ENCODE assay signal across 15 cellular contexts in genomic region chr12:107144990-107145389, GRCh38. TPM values are rescaled to one million over a fixed set of nuclear protein-coding genes. Genes with fewer than 3 reads are reported as not detected.
DNase-seq lines count a peak whose midpoint lies in the region; TF ChIP-seq lines count a peak whose summit lies in the region.
"Had no signal": no experiment of that assay in that cellular context is flagged by ENCODE, and none has a peak within 500 bp of the region (broad histone marks: within the 10 kb centered on the region; RNA-seq: fewer than 3 reads in every experiment).

No MANE protein-coding gene starts in this region.

- DNase-seq in A673 (ENCODE audit: low spot score) (peak; percentile 9), HT1080 (ENCODE audit: low read depth) (peak; percentile 61), RWPE1 (ENCODE audit: low spot score) (peak; percentile 23), fibroblast of the aortic adventitia (ENCODE audit: low read depth) (peak; percentile 23), WERI-Rb-1 (no peak), NCI-H1694 treated with DMSO at 0.1 percent for 48 hours (lab: John Stamatoyannopoulos, UW) (no peak), NCI-H128 (lab: John Stamatoyannopoulos, UW; ENCODE audit: unreplicated experiment) (no peak), NCI-H446 (lab: John Stamatoyannopoulos, UW) (no peak)
- DNase-seq: DMS 273 treated with DMSO at 0.1 percent for 48 hours, KBM-7, NCI-H1436, NCI-H2029 treated with DMSO at 0.1 percent for 48 hours, NCI-H69, SHP77 treated with DMSO at 0.1 percent for 48 hours had no signal

- intact Hi-C loops in A673 (cut with micrococcal nuclease; ENCODE audit: unreplicated experiment) = no loop called here

- CTCF ChIA-PET in A673 (lab: Charles Lee) (no interaction called here), RWPE1 (lab: Yijun Ruan, JAX) (interaction anchor here (1.2 kb wide), 1 partner anchor 13 kb away, joined by 5 read pairs; no protein-coding TSS in a partner anchor)

- no peak overlapping the region for H3K4me3 ChIP-seq in A673 (ENCODE audit: low read depth, low read length, poor library complexity, severe bottlenecking)
- no peak overlapping the region for H3K4me3 ChIP-seq in fibroblast of the aortic adventitia (ENCODE audit: low read depth, low read length)
- no peak overlapping the region for H3K4me3 ChIP-seq in WERI-Rb-1 (ENCODE audit: low read depth, low read length)

- H3K9me3 ChIP-seq in A673 (ENCODE audit: low read depth, low read length, poor library complexity, severe bottlenecking) = no peaks in the 10 kb centered on the region
- H3K9me3 ChIP-seq in WERI-Rb-1 (ENCODE audit: severe bottlenecking) = no peaks in the 10 kb centered on the region

- H3K27me3 ChIP-seq in A673 (replicated peaks; ENCODE audit: insufficient read depth, low read depth, low read length, poor library complexity) (no peaks in the 10 kb centered on the region), WERI-Rb-1 (ENCODE audit: insufficient read depth, low read depth, severe bottlenecking) (no peaks in the 10 kb centered on the region)

- H3K27ac ChIP-seq in A673 (ENCODE audit: low read depth, low read length, poor library complexity, severe bottlenecking) = no peak overlapping the region
- H3K27ac ChIP-seq in RWPE1 = no peak overlapping the region
- no peak overlapping the region for H3K27ac ChIP-seq in WERI-Rb-1
- H3K27ac ChIP-seq: C4-2B had no signal

- TF ChIP-seq CTCF in A673 (conservative IDR thresholded peaks at IDR 0.05; ENCODE audit: low read depth, low read length) (no peak), RWPE1 (conservative IDR thresholded peaks at IDR 0.05; ENCODE audit: low read depth) (no peak), fibroblast of the aortic adventitia (IDR thresholded peaks at IDR 0.05; ENCODE audit: insufficient read depth, low read length) (no peak), WERI-Rb-1 (IDR thresholded peaks at IDR 0.05; ENCODE audit: low read depth, low read length) (no peak)

- POLR2A ChIA-PET in A673 (lab: Charles Lee; ENCODE audit: low non-redundant PET) = no interaction called here
- POLR2A ChIA-PET in RWPE1 (lab: Yijun Ruan, JAX; ENCODE audit: low non-redundant PET) = no interaction called here

- no TSS peak for BruUV-seq in A673 (replicated peaks; lab: Mats Ljungman, UMichigan)

- no peaks in the 10 kb centered on the region for H3K4me1 ChIP-seq in A673 (ENCODE audit: insufficient read depth, low read length, poor library complexity, severe bottlenecking)

- H3K36me3 ChIP-seq in A673 (ENCODE audit: insufficient read depth, low read length, poor library complexity, severe bottlenecking) (no peaks in the 10 kb centered on the region), WERI-Rb-1 (no peaks in the 10 kb centered on the region)

RNA-seq across cellular contexts. Expression of gene CRY1, which starts 51.6 kb away (rescaled TPM):
- 33.6 and 41.0 TPM in 2 replicates for total RNA-seq in A673 (2021)
- 11.5 and 11.9 TPM in 2 replicates for total RNA-seq in HT1080 (2014; rRNA removed; shearing (Covaris generic))
- 9.6 and 10.9 TPM in 2 replicates for polyA plus RNA-seq in HT1080 (2015; cell fraction: cytosol; rRNA removed)
- polyA plus RNA-seq in HT1080 (2015; cell fraction: nucleus; rRNA removed) = 21.1 and 21.6 TPM in 2 replicates
- total RNA-seq in fibroblast of the aortic adventitia (ENCODE audit: low replicate concordance) = 16.1 and 19.2 TPM in 2 replicates

Comparison
In these comparisons a context has a peak if more than half of its experiments do, and no peak if none do; other contexts are left out.
1. DNase-seq: peak in A673 (single experiment), HT1080 (single experiment), RWPE1 (single experiment) and fibroblast of the aortic adventitia (single experiment); none in WERI-Rb-1 (single experiment), NCI-H1694 treated with DMSO at 0.1 percent for 48 hours (single experiment), NCI-H128 (single experiment) and NCI-H446 (0 of 2).